In the genomic region with DNA sequence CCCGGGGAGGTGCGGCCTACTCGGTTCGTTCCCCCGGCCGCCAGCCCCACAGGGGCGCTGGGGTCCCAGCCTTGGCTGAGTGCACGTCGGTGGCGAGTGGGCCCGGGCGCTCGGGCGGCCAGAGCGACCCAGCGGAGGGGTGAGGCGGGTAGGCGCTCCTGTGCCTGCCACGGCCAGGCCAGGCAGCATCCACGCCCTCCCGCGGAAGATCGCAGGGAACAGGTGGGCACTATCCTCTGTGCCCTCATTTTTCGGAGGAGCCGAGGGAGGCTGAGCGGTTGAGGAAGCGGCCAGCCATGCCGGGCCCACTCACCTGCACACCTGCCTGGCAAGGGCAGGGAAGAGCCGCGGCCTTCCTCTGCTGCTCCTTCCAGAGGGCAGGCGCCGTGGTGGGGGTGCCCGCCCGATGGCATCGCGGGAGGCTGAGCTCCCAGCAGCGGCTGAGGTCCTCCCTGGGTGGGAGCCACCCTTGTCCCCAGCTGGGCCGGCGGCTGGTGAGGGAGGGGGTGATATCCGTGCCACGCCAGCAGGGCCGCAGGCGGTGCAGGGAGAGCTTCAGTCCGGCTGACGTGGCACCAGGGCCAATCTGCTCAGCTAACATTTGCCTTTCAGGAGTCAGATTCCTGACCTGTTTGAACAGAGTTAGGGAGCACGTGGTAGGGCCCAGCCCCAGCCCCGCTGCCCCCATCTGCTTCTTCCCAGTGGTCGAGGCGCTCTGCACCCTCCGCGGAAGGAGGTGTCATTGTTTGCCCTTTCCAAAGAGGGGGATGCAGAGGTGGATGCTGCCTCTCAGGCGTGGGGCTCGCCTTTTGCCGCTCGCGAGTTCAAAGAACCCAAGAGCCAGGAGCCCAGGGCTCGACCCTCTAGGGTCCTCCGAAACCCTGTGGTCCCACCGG, we compare ENCODE assay signal across 8 cellular contexts. TPM values are rescaled to one million over a fixed set of nuclear protein-coding genes. Genes with fewer than 3 reads are reported as not detected.
DNase-seq lines count a peak whose midpoint lies in the region; ATAC-seq, FAIRE-seq and TF ChIP-seq lines count a peak whose summit lies in the region.

No MANE protein-coding gene starts in this region.

- intact Hi-C loops in dorsolateral prefrontal cortex (cut with DNase I), result loop anchor here (1.0 to 10.0 kb wide), 6 partner anchors 63 to 240 kb away; a partner anchor contains a TSS

- peak overlapping the region; percentile 66 for H3K4me3 Mint-ChIP-seq in activated T-cell treated with anti-CD3 and anti-CD28 coated beads, Interleukin-2, amount 50 U/mL, for 24 hours

- peak overlapping the region; percentile 81 for H3K9ac ChIP-seq in mucosa of stomach (ENCODE audit: low read length)

- TF ChIP-seq POLR2A in Peyer's patch (IDR thresholded peaks at IDR 0.05), result no peak

- H3K27me3 Mint-ChIP-seq in activated T-cell treated with anti-CD3 and anti-CD28 coated beads, Interleukin-2, amount 50 U/mL, for 24 hours, result no peaks in the 10 kb centered on the region

- H3K4me1 Mint-ChIP-seq in activated T-cell treated with anti-CD3 and anti-CD28 coated beads, Interleukin-2, amount 50 U/mL, for 24 hours (ENCODE audit: low read depth), result peaks cover 28% of the 10 kb centered on the region

- H3K27me3 ChIP-seq in Peyer's patch (no peaks in the 10 kb centered on the region), dorsolateral prefrontal cortex (no peaks in the 10 kb centered on the region), mucosa of stomach (ENCODE audit: control insufficient read depth, insufficient read depth, low read length) (peaks cover 12% of the 10 kb centered on the region)

- no peaks in the 10 kb centered on the region for H3K9me3 Mint-ChIP-seq in activated T-cell treated with anti-CD3 and anti-CD28 coated beads, Interleukin-2, amount 50 U/mL, for 24 hours

- peak overlapping the region; percentile 69 for H3K27ac Mint-ChIP-seq in activated T-cell treated with anti-CD3 and anti-CD28 coated beads, Interleukin-2, amount 50 U/mL, for 24 hours

- peaks cover 27% of the 10 kb centered on the region for H3K36me3 Mint-ChIP-seq in activated T-cell treated with anti-CD3 and anti-CD28 coated beads, Interleukin-2, amount 50 U/mL, for 24 hours (ENCODE audit: low read depth)

- peak overlapping the region; percentile 94 to 100 (median 99) for H3K27ac ChIP-seq in Peyer's patch
- peak overlapping the region in 48 of 59 donors; percentile 36 to 100 (median 99) for H3K27ac ChIP-seq in dorsolateral prefrontal cortex

- no peak for DNase-seq in activated T-cell treated with anti-CD3 and anti-CD28 coated beads, Interleukin-2, amount 50 U/mL, for 24 hours
- DNase-seq in activated T-cell treated with anti-CD3 and anti-CD28 coated beads, Interleukin-2, amount 50 U/mL, for 48 hours, result no peak
- DNase-seq in Peyer's patch (peak in 2 of 3 donors; percentile 62 to 67), dorsolateral prefrontal cortex (no peak), dedifferentiated amniotic fluid mesenchymal stem cell (ENCODE audit: extremely low spot score) (no peak), urothelium cell line (ENCODE audit: low spot score) (no peak)

- H3K9me3 ChIP-seq in Peyer's patch (no peaks in the 10 kb centered on the region), mucosa of stomach (ENCODE audit: control insufficient read depth, low read length) (no peaks in the 10 kb centered on the region)

- H3K4me3 ChIP-seq in Peyer's patch, result peak overlapping the region; percentile 64 to 94 (median 72)
- peak overlapping the region; percentile 55 to 99 (median 81) for H3K4me3 ChIP-seq in dorsolateral prefrontal cortex
- H3K4me3 ChIP-seq in mucosa of stomach (ENCODE audit: low read length), result peak overlapping the region; percentile 71

- H3K4me1 ChIP-seq in Peyer's patch (peaks cover 0 to 26% (median 22%) of the 10 kb centered on the region in 4 donors), mucosa of stomach (ENCODE audit: control insufficient read depth, insufficient read depth, low read length) (peaks cover 37% of the 10 kb centered on the region)

- peaks cover 0 to 4% (median 0%) of the 10 kb centered on the region in 3 donors for H3K36me3 ChIP-seq in Peyer's patch
- H3K36me3 ChIP-seq in mucosa of stomach (ENCODE audit: control insufficient read depth, insufficient read depth, low read length), result no peaks in the 10 kb centered on the region

- no peak for ATAC-seq in HG03442 (IDR thresholded peaks at IDR 0.05; ENCODE audit: unreplicated experiment)

- TF ChIP-seq CTCF in Peyer's patch (IDR thresholded peaks at IDR 0.05) (no peak), dorsolateral prefrontal cortex (IDR thresholded peaks at IDR 0.05 in 54 of 56, conservative IDR thresholded peaks at IDR 0.05 in 2 of 56; ENCODE audit: low read depth in 1 of 56, partially characterized antibody in 56 of 56) (peak in 1 of 56 donors; percentile 9)

- no peak for FAIRE-seq in urothelium cell line (lab: Jason Lieb, UNC)

RNA-seq across cellular contexts. Expression of a gene that starts 1.6 kb away (rescaled TPM):
- 10 to 100 TPM; 63.5 to 80.8 (median 74.6) TPM for total RNA-seq in Peyer's patch
- total RNA-seq in dorsolateral prefrontal cortex, result 10 to 100 TPM; 52.6 to 89.0 (median 68.2) TPM

RNA-seq across cellular contexts. Expression of a gene that starts 44.8 kb away (rescaled TPM):
- 10 to 100 TPM in 3 of 4 donors, 1 to 10 TPM in 1; 6.7 to 19.8 (median 19.2) TPM for total RNA-seq in Peyer's patch
- 10 to 100 TPM; 16.7 to 35.7 (median 23.5) TPM for total RNA-seq in dorsolateral prefrontal cortex

Comparison
In these comparisons a context has a peak if more than half of its experiments do, and no peak if none do; other contexts are left out.
1. DNase-seq: peak in Peyer's patch (2 of 3); none in activated T-cell treated with anti-CD3 and anti-CD28 coated beads, Interleukin-2, amount 50 U/mL, for 24 hours (single experiment), activated T-cell treated with anti-CD3 and anti-CD28 coated beads, Interleukin-2, amount 50 U/mL, for 48 hours (0 of 2), dorsolateral prefrontal cortex (0 of 10), dedifferentiated amniotic fluid mesenchymal stem cell (single experiment) and urothelium cell line (single experiment).
2. Peak in every context shown above with its lines, with median percentiles within 50 percentile points of each other: H3K4me3 ChIP-seq.